ENCODE assay signal across 12 cellular contexts in genomic region chr19:18423258-18424020, GRCh38. TPM values are rescaled to one million over a fixed set of nuclear protein-coding genes. Genes with fewer than 3 reads are reported as not detected.
DNase-seq lines count a peak whose midpoint lies in the region; TF ChIP-seq lines count a peak whose summit lies in the region.
"Had no signal": no experiment of that assay in that cellular context is flagged by ENCODE, and none has a peak within 500 bp of the region (broad histone marks: within the 10 kb centered on the region; RNA-seq: fewer than 3 reads in every experiment).

No MANE protein-coding gene starts in this region.

- TF ChIP-seq CTCF in tibial nerve (IDR thresholded peaks at IDR 0.05) = no peak

- H3K27ac ChIP-seq in tibial nerve = peak overlapping the region in 3 of 4 donors; percentile 40 to 67 (median 60)

- TF ChIP-seq EP300 in tibial nerve (IDR thresholded peaks at IDR 0.05) = no peak

- peaks cover 2% of the 10 kb centered on the region for H3K36me3 Mint-ChIP-seq in activated naive CD4-positive, alpha-beta T cell treated with anti-CD3 and anti-CD28 coated beads for 36 hours (ENCODE audit: low read depth)
- H3K36me3 Mint-ChIP-seq in activated T-helper 2 cell treated with anti-CD3 and anti-CD28 coated beads, Interferon-gamma antibody, Interleukin-2, Interleukin-4, amounts not matched to agents 10 μg/mL and 5 μg/mL and 100 μg/mL, durations not matched to agents 14 hours and 24 hours and 36 hours (ENCODE audit: low read depth) = peaks cover 13% of the 10 kb centered on the region
- H3K36me3 Mint-ChIP-seq in immature natural killer cell = no peaks in the 10 kb centered on the region

- peaks cover 0 to 14% (median 0%) of the 10 kb centered on the region in 3 donors for H3K36me3 ChIP-seq in tibial nerve

- peaks cover 43% of the 10 kb centered on the region for H3K4me1 Mint-ChIP-seq in activated naive CD4-positive, alpha-beta T cell treated with anti-CD3 and anti-CD28 coated beads for 36 hours (ENCODE audit: low read depth)
- peaks cover 43% of the 10 kb centered on the region for H3K4me1 Mint-ChIP-seq in activated T-helper 2 cell treated with anti-CD3 and anti-CD28 coated beads, Interferon-gamma antibody, Interleukin-2, Interleukin-4, amounts not matched to agents 10 μg/mL and 5 μg/mL and 100 μg/mL, durations not matched to agents 14 hours and 24 hours and 36 hours (ENCODE audit: low read depth)
- H3K4me1 Mint-ChIP-seq in immature natural killer cell = peaks cover 60 to 61% of the 10 kb centered on the region in 2 donors

- no peak overlapping the region for H3K4me3 Mint-ChIP-seq in activated naive CD4-positive, alpha-beta T cell treated with anti-CD3 and anti-CD28 coated beads for 36 hours
- peak overlapping the region; percentile 88 for H3K4me3 Mint-ChIP-seq in activated T-helper 2 cell treated with anti-CD3 and anti-CD28 coated beads, Interferon-gamma antibody, Interleukin-2, Interleukin-4, amounts not matched to agents 10 μg/mL and 5 μg/mL and 100 μg/mL, durations not matched to agents 14 hours and 24 hours and 36 hours (ENCODE audit: low read depth)
- H3K4me3 Mint-ChIP-seq in immature natural killer cell = peak overlapping the region; percentile 80 to 98 (median 95)

- H3K4me3 ChIP-seq in tibial nerve = no peak overlapping the region
- H3K4me3 ChIP-seq: skin epidermis had no signal

- 78 to 80% methylated on average over 20 to 21 of the region's 21 CpGs for WGBS in tibial nerve, 2 donors

- peaks cover 2% of the 10 kb centered on the region for H3K27me3 Mint-ChIP-seq in activated naive CD4-positive, alpha-beta T cell treated with anti-CD3 and anti-CD28 coated beads for 36 hours (ENCODE audit: low read depth)
- H3K27me3 Mint-ChIP-seq in activated T-helper 2 cell treated with anti-CD3 and anti-CD28 coated beads, Interferon-gamma antibody, Interleukin-2, Interleukin-4, amounts not matched to agents 10 μg/mL and 5 μg/mL and 100 μg/mL, durations not matched to agents 14 hours and 24 hours and 36 hours (ENCODE audit: low read depth) = no peaks in the 10 kb centered on the region
- peaks cover 6 to 16% (median 14%) of the 10 kb centered on the region in 3 donors for H3K27me3 Mint-ChIP-seq in immature natural killer cell (ENCODE audit: low read depth in 3 of 3)

- no peak overlapping the region for H3K27ac Mint-ChIP-seq in activated naive CD4-positive, alpha-beta T cell treated with anti-CD3 and anti-CD28 coated beads for 36 hours
- H3K27ac Mint-ChIP-seq in activated T-helper 2 cell treated with anti-CD3 and anti-CD28 coated beads, Interferon-gamma antibody, Interleukin-2, Interleukin-4, amounts not matched to agents 10 μg/mL and 5 μg/mL and 100 μg/mL, durations not matched to agents 14 hours and 24 hours and 36 hours = peak overlapping the region; percentile 88
- peak overlapping the region; percentile 89 to 95 (median 92) for H3K27ac Mint-ChIP-seq in immature natural killer cell

- peaks cover 0 to 90% (median 48%) of the 10 kb centered on the region in 4 donors for H3K4me1 ChIP-seq in tibial nerve

- intact Hi-C loops in activated naive CD4-positive, alpha-beta T cell treated with anti-CD3 and anti-CD28 coated beads for 36 hours (cut with micrococcal nuclease) = no loop called here
- intact Hi-C loops in activated T-helper 2 cell treated with anti-CD3 and anti-CD28 coated beads, Interferon-gamma antibody, Interleukin-2, Interleukin-4, amounts not matched to agents 10 μg/mL and 5 μg/mL and 100 μg/mL, durations not matched to agents 14 hours and 24 hours and 36 hours (cut with micrococcal nuclease) = no loop called here

- DNase-seq in activated naive CD4-positive, alpha-beta T cell treated with anti-CD3 and anti-CD28 coated beads for 36 hours = peak; percentile 4
- no peak for DNase-seq in activated naive CD4-positive, alpha-beta T cell (lab: John Stamatoyannopoulos, UW)
- no peak for DNase-seq in activated T-helper 2 cell treated with anti-CD3 and anti-CD28 coated beads, Interferon-gamma antibody, Interleukin-2, Interleukin-4, amounts not matched to agents 10 μg/mL and 5 μg/mL and 100 μg/mL, durations not matched to agents 14 hours and 24 hours and 36 hours (ENCODE audit: low spot score)
- DNase-seq in immature natural killer cell = no peak
- DNase-seq in tibial nerve (ENCODE audit: low spot score in 2 of 2) = no peak
- DNase-seq in stimulated activated CD4-positive, alpha-beta T cell treated with anti-CD3 and anti-CD28 coated beads, Interleukin-12 subunit alpha, Interleukin-12 subunit beta, amount 100 ng/mL, for 4 hours = no peak
- DNase-seq in ecto neural progenitor cell (ENCODE audit: low spot score) = no peak
- DNase-seq in NCI-H2171 (lab: John Stamatoyannopoulos, UW) = no peak
- DNase-seq: erythroblast, NCI-H2227 treated with DMSO at 0.1 percent for 48 hours, PC-3 had no signal

- no peaks in the 10 kb centered on the region for H3K9me3 Mint-ChIP-seq in activated naive CD4-positive, alpha-beta T cell treated with anti-CD3 and anti-CD28 coated beads for 36 hours
- H3K9me3 Mint-ChIP-seq in activated T-helper 2 cell treated with anti-CD3 and anti-CD28 coated beads, Interferon-gamma antibody, Interleukin-2, Interleukin-4, amounts not matched to agents 10 μg/mL and 5 μg/mL and 100 μg/mL, durations not matched to agents 14 hours and 24 hours and 36 hours = no peaks in the 10 kb centered on the region
- no peaks in the 10 kb centered on the region for H3K9me3 Mint-ChIP-seq in immature natural killer cell

- no peaks in the 10 kb centered on the region for H3K27me3 ChIP-seq in tibial nerve

- no peak for TF ChIP-seq POLR2A in tibial nerve (IDR thresholded peaks at IDR 0.05)

- no peaks in the 10 kb centered on the region for H3K9me3 ChIP-seq in tibial nerve

- CTCF ChIA-PET in activated naive CD4-positive, alpha-beta T cell treated with anti-CD3 and anti-CD28 coated beads for 36 hours (lab: Charles Lee) = interaction anchor here (0.9 kb wide), 1 partner anchor 9 kb away, joined by 3 read pairs; no protein-coding TSS in a partner anchor

RNA-seq across cellular contexts. Expression of gene SSBP4, which starts 4.2 kb away (rescaled TPM):
- 10 to 100 TPM; 62.6 to 71.4 TPM for total RNA-seq in activated naive CD4-positive, alpha-beta T cell treated with anti-CD3 and anti-CD28 coated beads for 36 hours
- 133 and 146 TPM in 2 replicates for total RNA-seq in activated T-helper 2 cell treated with anti-CD3 and anti-CD28 coated beads, Interferon-gamma antibody, Interleukin-2, Interleukin-4, amounts not matched to agents 10 μg/mL and 5 μg/mL and 100 μg/mL, durations not matched to agents 14 hours and 24 hours and 36 hours
- 100 to 1,000 TPM in 2 of 3 donors, 10 to 100 TPM in 1; 73.5 to 122 (median 107) TPM for polyA plus RNA-seq in immature natural killer cell
- 100 to 1,000 TPM in 1 of 4 donors, 10 to 100 TPM in 3; 67.4 to 172 (median 84.2) TPM for total RNA-seq in tibial nerve

RNA-seq across cellular contexts. Expression of gene ISYNA1, which starts 14.5 kb away (rescaled TPM):
- 10 to 100 TPM; 12.3 to 14.3 TPM for total RNA-seq in activated naive CD4-positive, alpha-beta T cell treated with anti-CD3 and anti-CD28 coated beads for 36 hours
- 15.1 and 20.3 TPM in 2 replicates for total RNA-seq in activated T-helper 2 cell treated with anti-CD3 and anti-CD28 coated beads, Interferon-gamma antibody, Interleukin-2, Interleukin-4, amounts not matched to agents 10 μg/mL and 5 μg/mL and 100 μg/mL, durations not matched to agents 14 hours and 24 hours and 36 hours
- polyA plus RNA-seq in immature natural killer cell = 10 to 100 TPM; 29.7 to 32.2 (median 31.2) TPM
- total RNA-seq in tibial nerve = 10 to 100 TPM; 43.5 to 82.2 (median 52.4) TPM

RNA-seq across cellular contexts. Expression of gene LRRC25, which starts 26.0 kb away (rescaled TPM):
- total RNA-seq in activated naive CD4-positive, alpha-beta T cell treated with anti-CD3 and anti-CD28 coated beads for 36 hours = not detected
- total RNA-seq in activated T-helper 2 cell treated with anti-CD3 and anti-CD28 coated beads, Interferon-gamma antibody, Interleukin-2, Interleukin-4, amounts not matched to agents 10 μg/mL and 5 μg/mL and 100 μg/mL, durations not matched to agents 14 hours and 24 hours and 36 hours = not detected in 2 replicates
- 10 to 100 TPM in 1 of 3 donors, 1 to 10 TPM in 2; 2.7 to 18.1 (median 7.7) TPM for polyA plus RNA-seq in immature natural killer cell
- 10 to 100 TPM in 2 of 4 donors, 1 to 10 TPM in 2; 9.0 to 13.8 (median 9.8) TPM for total RNA-seq in tibial nerve
- total RNA-seq: PC-3 had no signal

RNA-seq across cellular contexts. Expression of gene GDF15, which starts 37.5 kb away (rescaled TPM):
- total RNA-seq in activated naive CD4-positive, alpha-beta T cell treated with anti-CD3 and anti-CD28 coated beads for 36 hours = under 1 TPM in 1 of 2 experiments, not detected in 1; 0.20 TPM
- not detected in 2 replicates for total RNA-seq in activated T-helper 2 cell treated with anti-CD3 and anti-CD28 coated beads, Interferon-gamma antibody, Interleukin-2, Interleukin-4, amounts not matched to agents 10 μg/mL and 5 μg/mL and 100 μg/mL, durations not matched to agents 14 hours and 24 hours and 36 hours
- not detected for polyA plus RNA-seq in immature natural killer cell
- 10 to 100 TPM in 2 of 4 donors, 1 to 10 TPM in 2; 4.2 to 31.0 (median 13.2) TPM for total RNA-seq in tibial nerve
